8 cellular contexts compared by ENCODE assay signal in the genomic region with DNA sequence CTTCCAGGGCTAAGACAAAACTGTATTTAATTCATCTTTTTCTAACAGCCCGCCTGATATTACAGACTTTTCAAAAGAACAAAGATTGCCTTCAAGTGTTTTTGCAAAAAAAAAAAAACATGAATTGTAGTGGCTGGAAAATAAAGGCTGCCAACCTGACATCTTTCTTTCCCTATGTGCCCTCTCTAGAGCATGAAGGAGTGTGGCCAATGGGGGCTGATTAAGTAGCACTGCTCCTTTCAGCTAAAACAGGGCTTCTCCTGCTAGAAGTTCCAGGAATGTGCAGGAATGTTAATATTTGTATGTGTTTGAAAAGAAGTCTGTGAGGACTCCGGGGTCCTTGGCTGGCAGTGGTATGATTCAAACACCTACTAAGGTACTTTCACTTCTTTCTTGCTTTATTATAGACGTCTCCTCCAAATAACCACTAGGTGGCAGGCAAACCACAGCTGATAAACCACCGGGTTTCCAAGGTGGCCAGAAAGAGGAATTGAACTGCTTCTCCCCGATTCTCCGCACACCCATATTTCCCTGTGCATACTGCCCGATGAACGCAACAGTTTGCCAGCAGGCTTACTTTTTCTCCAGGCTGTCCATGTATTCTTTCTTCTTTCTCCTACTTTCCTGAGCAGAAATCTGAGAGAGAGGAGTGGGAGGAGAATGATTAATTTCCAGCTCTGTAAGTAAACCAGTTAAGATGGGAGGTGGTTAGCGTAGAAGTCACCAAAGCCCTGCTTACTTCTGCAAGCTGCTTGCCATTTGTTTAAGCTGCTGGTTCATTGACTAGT. TPM values are rescaled to one million over a fixed set of nuclear protein-coding genes. Genes with fewer than 3 reads are reported as not detected.
DNase-seq lines count a peak whose midpoint lies in the region; ATAC-seq and TF ChIP-seq lines count a peak whose summit lies in the region.

No MANE protein-coding gene starts in this region.

- H3K4me1 Mint-ChIP-seq in activated T-cell treated with anti-CD3 and anti-CD28 coated beads, Interleukin-2, amount 50 U/mL, for 72 hours (ENCODE audit: low read depth) = peaks cover 22% of the 10 kb centered on the region

- ATAC-seq in activated T-cell treated with anti-CD3 and anti-CD28 coated beads, Interleukin-2, amount 50 U/mL, for 72 hours (replicated peaks in 1 of 2) = peak; percentile 75 to 76
- peak; percentile 67 for ATAC-seq in omental fat pad (ENCODE audit: low FRiP score)
- peak; percentile 82 to 83 for ATAC-seq in upper lobe of left lung (ENCODE audit: low FRiP score in 2 of 2)

- H2AFZ ChIP-seq in GM23248 = no peak overlapping the region
- H2AFZ ChIP-seq in PC-9 = no peak overlapping the region

- H3K9me2 ChIP-seq in GM23248 (ENCODE audit: insufficient read depth) (no peaks in the 10 kb centered on the region), PC-9 (ENCODE audit: insufficient read depth) (no peaks in the 10 kb centered on the region)

- no peaks in the 10 kb centered on the region; the same call in 1 of the 2 replicates for H3K4me1 ChIP-seq in GM23248 (ENCODE audit: insufficient read depth)
- H3K4me1 ChIP-seq in PC-9 (replicated peaks; ENCODE audit: insufficient read depth) = no peaks in the 10 kb centered on the region
- peaks cover 8 to 12% (median 11%) of the 10 kb centered on the region in 4 donors for H3K4me1 ChIP-seq in upper lobe of left lung

- intact Hi-C loops in PC-9 (cut with micrococcal nuclease; ENCODE audit: unreplicated experiment) = loop anchor here (1.0 to 10.0 kb wide), 6 partner anchors 105 to 963 kb away; a partner anchor contains a TSS

- H3K4me3 ChIP-seq in GM23248 (no peak overlapping the region), PC-9 (no peak overlapping the region), foreskin fibroblast (ENCODE audit: low read depth in 1 of 2, low read length in 2 of 2) (no peak overlapping the region), upper lobe of left lung (no peak overlapping the region)

- POLR2A ChIA-PET in PC-9 (lab: Charles Lee; ENCODE audit: unreplicated experiment) = interaction anchor here (0.7 kb wide), 1 partner anchor 1135 kb away, joined by 3 read pairs; no protein-coding TSS in a partner anchor

- H3K79me2 ChIP-seq in GM23248 (ENCODE audit: insufficient read depth) = peaks cover 52% of the 10 kb centered on the region
- H3K79me2 ChIP-seq in PC-9 (ENCODE audit: low read depth) = no peaks in the 10 kb centered on the region

- peak; percentile 94 for TF ChIP-seq CTCF in PC-9 (conservative IDR thresholded peaks at IDR 0.05)
- TF ChIP-seq CTCF in foreskin fibroblast (IDR thresholded peaks at IDR 0.05; ENCODE audit: low read depth, low read length) = peak; percentile 58
- TF ChIP-seq CTCF in omental fat pad (IDR thresholded peaks at IDR 0.05) = peak in 2 of 3 donors; percentile 41 to 45
- peak; percentile 62 to 85 (median 83) for TF ChIP-seq CTCF in upper lobe of left lung (IDR thresholded peaks at IDR 0.05)

- in situ Hi-C loops in GM23248 (cut with MboI) = loop anchor here (25.0 kb wide), 1 partner anchor 834 kb away; no protein-coding TSS in a partner anchor

- TF ChIP-seq EP300 in upper lobe of left lung (IDR thresholded peaks at IDR 0.05) = no peak

- H3K9me3 Mint-ChIP-seq in activated T-cell treated with anti-CD3 and anti-CD28 coated beads, Interleukin-2, amount 50 U/mL, for 72 hours = no peaks in the 10 kb centered on the region

- peaks cover 10 to 26% of the 10 kb centered on the region in 2 donors for H3K36me3 Mint-ChIP-seq in activated T-cell treated with anti-CD3 and anti-CD28 coated beads, Interleukin-2, amount 50 U/mL, for 72 hours (ENCODE audit: insufficient read depth in 2 of 2)

- BruUV-seq in PC-9 (replicated peaks; lab: Mats Ljungman, UMichigan) = no TSS peak

- no peaks in the 10 kb centered on the region for H3K27me3 Mint-ChIP-seq in activated T-cell treated with anti-CD3 and anti-CD28 coated beads, Interleukin-2, amount 50 U/mL, for 72 hours (ENCODE audit: low read depth)

- H3K27ac ChIP-seq in GM23248 = peak overlapping the region; percentile 17; the same call in 1 of the 2 replicates
- no peak overlapping the region for H3K27ac ChIP-seq in PC-9
- no peak overlapping the region for H3K27ac ChIP-seq in upper lobe of left lung

- H3K9ac ChIP-seq in GM23248 = no peak overlapping the region

- H3K4me2 ChIP-seq in GM23248 (ENCODE audit: unreplicated experiment) (no peak overlapping the region), PC-9 (peak overlapping the region; percentile 25; the same call in 1 of the 2 replicates)

- no peak for TF ChIP-seq POLR2A in upper lobe of left lung (IDR thresholded peaks at IDR 0.05)

- H3K4me3 Mint-ChIP-seq in activated T-cell treated with anti-CD3 and anti-CD28 coated beads, Interleukin-2, amount 50 U/mL, for 72 hours = peak overlapping the region in 1 of 2 donors; percentile 19

- peaks cover 79% of the 10 kb centered on the region for H3F3A ChIP-seq in GM23248 (ENCODE audit: insufficient read depth)
- peaks cover 12% of the 10 kb centered on the region; the same call in 1 of the 2 replicates for H3F3A ChIP-seq in PC-9 (ENCODE audit: insufficient read depth, low read depth)

- CTCF ChIA-PET in PC-9 (lab: Charles Lee) = interaction anchor here (0.6 to 1.5 kb wide), 10 partner anchors 9 to 559 kb away, joined by 3 to 6 read pairs (median 4); no protein-coding TSS in a partner anchor

- WGBS in GM23248 (ENCODE audit: low coverage in 1 of 2, low lambda C conversion rate in 2 of 2, missing lambda C conversion rate in 2 of 2), 2 experiments = 37 to 40% methylated on average over 9 of the region's 9 CpGs
- 27 to 28% methylated on average over 9 of the region's 9 CpGs for WGBS in upper lobe of left lung, 2 donors

- H3K9me3 ChIP-seq in GM23248 (ENCODE audit: low read depth) (no peaks in the 10 kb centered on the region), PC-9 (ENCODE audit: insufficient read depth, low read depth) (no peaks in the 10 kb centered on the region), upper lobe of left lung (no peaks in the 10 kb centered on the region)

- peaks cover 73% of the 10 kb centered on the region for H3K36me3 ChIP-seq in GM23248 (ENCODE audit: low read depth)
- peaks cover 5% of the 10 kb centered on the region; the same call in 1 of the 2 replicates for H3K36me3 ChIP-seq in PC-9 (ENCODE audit: low read depth)
- peaks cover 21 to 85% (median 49%) of the 10 kb centered on the region in 4 donors for H3K36me3 ChIP-seq in upper lobe of left lung

- H4K20me1 ChIP-seq in GM23248 (ENCODE audit: insufficient read depth) (no peaks in the 10 kb centered on the region), PC-9 (ENCODE audit: insufficient read depth) (no peaks in the 10 kb centered on the region)

- DNase-seq in EL = peak; percentile 75
- DNase-seq in GM23248 = peak; percentile 80
- peak; percentile 81 for DNase-seq in LHCN-M2 (ENCODE audit: low read depth)
- DNase-seq in PC-9 = peak; percentile 56 to 58
- peak; percentile 53 to 64 for DNase-seq in activated T-cell treated with anti-CD3 and anti-CD28 coated beads, Interleukin-2, amount 50 U/mL, for 72 hours
- peak; percentile 69 to 87 for DNase-seq in foreskin fibroblast
- DNase-seq in omental fat pad (ENCODE audit: low spot score) = no peak
- peak in 1 of 2 donors; percentile 71 for DNase-seq in upper lobe of left lung

- H3K27ac Mint-ChIP-seq in activated T-cell treated with anti-CD3 and anti-CD28 coated beads, Interleukin-2, amount 50 U/mL, for 72 hours = no peak overlapping the region

- H3K27me3 ChIP-seq in GM23248 (replicated peaks; ENCODE audit: insufficient read depth) (no peaks in the 10 kb centered on the region), PC-9 (ENCODE audit: insufficient read depth, low read depth) (no peaks in the 10 kb centered on the region), upper lobe of left lung (no peaks in the 10 kb centered on the region)

RNA-seq across cellular contexts. Expression of a gene that starts 56.8 kb away (rescaled TPM):
- total RNA-seq in GM23248 (2014; rRNA removed; shearing (Covaris generic)) = 21.1 and 25.9 TPM in 2 replicates
- 5.1 and 5.4 TPM in 2 replicates for polyA plus RNA-seq in GM23248 (2016; fragmentation: Nextera tagmentation; extraction: Ambion mirVana)
- total RNA-seq in LHCN-M2 (2014; rRNA removed) (4.2 and 5.3 TPM in 2 replicates), PC-9 (2021) (0.41 and 0.65 TPM in 2 replicates), omental fat pad (1 to 10 TPM in 3 of 4 donors, under 1 TPM in 1; 0.16 to 4.4 (median 2.1) TPM), upper lobe of left lung (1 to 10 TPM in 2 of 6 donors, under 1 TPM in 3, not detected in 1; under 0.01 to 4.5 (median 0.34) TPM)
- polyA plus RNA-seq in LHCN-M2 (2012) = 4.4 TPM
- 10 to 100 TPM; 17.8 to 18.2 TPM for total RNA-seq in activated T-cell treated with anti-CD3 and anti-CD28 coated beads, Interleukin-2, amount 50 U/mL, for 72 hours

Comparison
In these comparisons a context has a peak if more than half of its experiments do, and no peak if none do; other contexts are left out.
1. CTCF ChIP-seq: peak in every context shown above with its lines; median percentile 94 in PC-9; 83 in upper lobe of left lung; 58 in foreskin fibroblast; 43 in omental fat pad.